10 cellular contexts compared by ENCODE assay signal in the genomic region with DNA sequence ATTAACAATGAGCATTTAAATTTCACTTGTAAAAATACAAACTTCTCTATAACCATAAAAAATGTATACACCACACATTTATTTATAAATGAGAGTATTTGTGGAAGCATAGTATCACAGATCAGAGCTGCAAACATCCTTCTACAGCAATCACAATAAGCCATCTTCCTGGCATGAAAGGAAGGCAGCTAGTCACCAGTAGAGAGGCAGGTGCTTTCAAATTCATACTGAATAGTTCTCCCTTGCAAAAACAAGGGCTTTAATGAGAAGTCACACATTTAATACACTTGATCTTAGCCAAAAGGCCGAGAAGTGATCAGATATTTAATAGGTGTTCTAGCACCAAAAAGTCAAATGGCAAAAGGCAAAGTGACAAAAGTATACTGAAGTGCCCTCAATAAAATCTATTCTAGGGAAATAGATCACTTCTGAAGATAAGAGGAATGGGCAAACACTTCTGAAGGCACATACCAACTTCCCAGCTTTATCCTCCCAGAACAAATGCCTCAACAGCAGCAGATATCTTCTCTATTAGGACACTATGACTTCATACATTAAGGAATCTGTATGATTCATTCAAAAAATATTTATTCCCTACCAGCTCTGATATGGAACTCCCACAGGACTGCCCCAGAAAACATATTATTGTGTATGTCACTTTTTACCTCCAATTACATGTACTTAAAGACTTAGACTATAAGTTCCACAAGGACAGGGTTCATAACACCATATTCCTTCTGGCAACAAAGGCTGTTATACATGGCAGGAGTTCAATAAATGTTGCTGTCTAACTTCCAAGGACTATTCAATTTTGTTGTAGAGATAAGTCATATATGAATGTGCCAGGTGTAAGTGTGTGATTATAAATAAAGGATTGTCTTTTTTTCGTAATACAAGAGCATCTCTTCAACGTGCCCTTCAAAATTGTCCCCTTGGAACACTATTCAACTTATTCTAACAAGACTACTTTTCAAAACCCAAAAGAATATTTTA. TPM values are rescaled to one million over a fixed set of nuclear protein-coding genes. Genes with fewer than 3 reads are reported as not detected.
DNase-seq lines count a peak whose midpoint lies in the region; ATAC-seq and TF ChIP-seq lines count a peak whose summit lies in the region.
"Had no signal": no experiment of that assay in that cellular context is flagged by ENCODE, and none has a peak within 500 bp of the region (broad histone marks: within the 10 kb centered on the region; RNA-seq: fewer than 3 reads in every experiment).

No MANE protein-coding gene starts in this region.

- H3K27me3 ChIP-seq in kidney epithelial cell (ENCODE audit: control insufficient read depth, insufficient read depth, low read length): no peaks in the 10 kb centered on the region

- H3K4me3 ChIP-seq in astrocyte of the cerebellum (ENCODE audit: low read depth, low read length) (no peak overlapping the region), kidney epithelial cell (ENCODE audit: low read depth, low read length) (no peak overlapping the region)

- ATAC-seq in GM19351 (IDR thresholded peaks at IDR 0.05; ENCODE audit: unreplicated experiment): no peak
- no peak for ATAC-seq in HG03175 (IDR thresholded peaks at IDR 0.05; ENCODE audit: unreplicated experiment)
- ATAC-seq in GM21576 (IDR thresholded peaks at IDR 0.05; ENCODE audit: unreplicated experiment): no peak

- in situ Hi-C loops in astrocyte of the cerebellum (cut with HindIII; ENCODE audit: low sequenced_read_pairs): no loop called here

- no peaks in the 10 kb centered on the region for H3K36me3 ChIP-seq in kidney epithelial cell (ENCODE audit: control insufficient read depth, insufficient read depth, low read length)

- TF ChIP-seq CTCF in astrocyte of the cerebellum (IDR thresholded peaks at IDR 0.05; ENCODE audit: low read depth, low read length, missing control alignments) (no peak), kidney epithelial cell (IDR thresholded peaks at IDR 0.05; ENCODE audit: insufficient read depth, low read length, poor library complexity, severe bottlenecking) (no peak)

- DNase-seq in A172 (ENCODE audit: low spot score): peak; percentile 95
- peak; percentile 81 for DNase-seq in HS-5 (ENCODE audit: low read depth)
- DNase-seq in astrocyte of the cerebellum (ENCODE audit: low read depth): peak; percentile 42
- DNase-seq in kidney epithelial cell (ENCODE audit: low read depth): peak; percentile 73
- no peak for DNase-seq in CD1c-positive myeloid dendritic cell (ENCODE audit: extremely low spot score)
- DNase-seq: activated CD4-positive, alpha-beta memory T cell treated with anti-CD3 and anti-CD28 coated beads for 36 hours; nucleus accumbens had no signal

RNA-seq across cellular contexts. Expression of a gene that starts 31.7 kb away (rescaled TPM):
- total RNA-seq in A172 (2014; rRNA removed; shearing (Covaris generic)): 155 and 158 TPM in 2 replicates
- total RNA-seq in kidney epithelial cell: 101 and 116 TPM in 2 replicates
